Comparison of ENCODE assay signal across 19 cellular contexts in genomic region chr11:119700536-119701346, GRCh38. TPM values are rescaled to one million over a fixed set of nuclear protein-coding genes. Genes with fewer than 3 reads are reported as not detected.
DNase-seq lines count a peak whose midpoint lies in the region; ATAC-seq and TF ChIP-seq lines count a peak whose summit lies in the region.
"Had no signal": no experiment of that assay in that cellular context is flagged by ENCODE, and none has a peak within 500 bp of the region (broad histone marks: within the 10 kb centered on the region; RNA-seq: fewer than 3 reads in every experiment).

No MANE protein-coding gene starts in this region.

- POLR2A ChIA-PET in PC-3 (lab: Charles Lee; ENCODE audit: unreplicated experiment), result interaction anchor here (0.6 kb wide), 1 partner anchor 28 kb away, joined by 6 read pairs; the partner anchor contains the start of gene NECTIN1

- no peaks in the 10 kb centered on the region for H3K27me3 Mint-ChIP-seq in activated T-cell treated with anti-CD3 and anti-CD28 coated beads, Interleukin-2, amount 50 U/mL, for 72 hours (ENCODE audit: low read depth)
- no peaks in the 10 kb centered on the region for H3K27me3 Mint-ChIP-seq in stimulated activated naive CD8-positive, alpha-beta T cell treated with anti-CD3 and anti-CD28 coated beads, Interleukin-15, amount 100 ng/mL, for 72 hours
- H3K27me3 Mint-ChIP-seq: activated naive CD4-positive, alpha-beta T cell treated with anti-CD3 and anti-CD28 coated beads, Interleukin-2, amount 50 U/mL, for 24 hours had no signal

- no peak for TF ChIP-seq CTCF in PC-3 (conservative IDR thresholded peaks at IDR 0.05; ENCODE audit: low read depth, low read length)

- peak; percentile 84 to 86 for ATAC-seq in activated T-cell treated with anti-CD3 and anti-CD28 coated beads, Interleukin-2, amount 50 U/mL, for 72 hours (replicated peaks in 1 of 2)
- peak; percentile 66 for ATAC-seq in PC-3
- ATAC-seq in esophagus mucosa, result peak; percentile 51
- peak; percentile 35 for ATAC-seq in stimulated activated naive CD8-positive, alpha-beta T cell treated with anti-CD3 and anti-CD28 coated beads, Interleukin-15, amount 100 ng/mL, for 72 hours
- ATAC-seq in HG02588 (IDR thresholded peaks at IDR 0.05; ENCODE audit: unreplicated experiment), result no peak
- ATAC-seq in GM21786 (IDR thresholded peaks at IDR 0.05; ENCODE audit: unreplicated experiment), result no peak

- no peaks in the 10 kb centered on the region for H3K79me2 ChIP-seq in PC-3 (ENCODE audit: low read length)

- H3K4me3 Mint-ChIP-seq in activated T-cell treated with anti-CD3 and anti-CD28 coated beads, Interleukin-2, amount 50 U/mL, for 72 hours, result no peak overlapping the region
- no peak overlapping the region for H3K4me3 Mint-ChIP-seq in stimulated activated naive CD8-positive, alpha-beta T cell treated with anti-CD3 and anti-CD28 coated beads, Interleukin-15, amount 100 ng/mL, for 72 hours
- H3K4me3 Mint-ChIP-seq: activated naive CD4-positive, alpha-beta T cell treated with anti-CD3 and anti-CD28 coated beads, Interleukin-2, amount 50 U/mL, for 24 hours; neural crest cell; T-helper 2 cell treated with Interferon-gamma antibody and Interleukin-4, amounts not matched to agents 5 μg/mL and 100 μg/mL, for 36 hours had no signal

- BruUV-seq in PC-3 (replicated peaks; lab: Mats Ljungman, UMichigan), result no TSS peak

- H3F3A ChIP-seq in PC-3 (ENCODE audit: low read length, unreplicated experiment), result no peaks in the 10 kb centered on the region

- H3K27me3 ChIP-seq in PC-3 (ENCODE audit: low read length), result no peaks in the 10 kb centered on the region
- H3K27me3 ChIP-seq: right lobe of liver had no signal

- CTCF ChIA-PET in PC-3 (lab: Charles Lee), result interaction anchor here (0.5 kb wide), 1 partner anchor 211 kb away, joined by 3 read pairs; no protein-coding TSS in a partner anchor

- H2AFZ ChIP-seq in PC-3 (ENCODE audit: low read length), result no peak overlapping the region

- no peaks in the 10 kb centered on the region for H3K9me3 Mint-ChIP-seq in activated T-cell treated with anti-CD3 and anti-CD28 coated beads, Interleukin-2, amount 50 U/mL, for 72 hours
- H3K9me3 Mint-ChIP-seq in stimulated activated naive CD8-positive, alpha-beta T cell treated with anti-CD3 and anti-CD28 coated beads, Interleukin-15, amount 100 ng/mL, for 72 hours, result no peaks in the 10 kb centered on the region
- H3K9me3 Mint-ChIP-seq: activated naive CD4-positive, alpha-beta T cell treated with anti-CD3 and anti-CD28 coated beads, Interleukin-2, amount 50 U/mL, for 24 hours; neural crest cell; T-helper 2 cell treated with Interferon-gamma antibody and Interleukin-4, amounts not matched to agents 5 μg/mL and 100 μg/mL, for 36 hours had no signal

- no peak overlapping the region for H3K27ac Mint-ChIP-seq in activated T-cell treated with anti-CD3 and anti-CD28 coated beads, Interleukin-2, amount 50 U/mL, for 72 hours
- H3K27ac Mint-ChIP-seq in stimulated activated naive CD8-positive, alpha-beta T cell treated with anti-CD3 and anti-CD28 coated beads, Interleukin-15, amount 100 ng/mL, for 72 hours, result peak overlapping the region in 1 of 2 donors; percentile 27
- H3K27ac Mint-ChIP-seq: activated naive CD4-positive, alpha-beta T cell treated with anti-CD3 and anti-CD28 coated beads, Interleukin-2, amount 50 U/mL, for 24 hours; T-helper 2 cell treated with Interferon-gamma antibody and Interleukin-4, amounts not matched to agents 5 μg/mL and 100 μg/mL, for 36 hours had no signal

- H3K36me3 ChIP-seq in PC-3 (ENCODE audit: low read depth, low read length), result no peaks in the 10 kb centered on the region
- H3K36me3 ChIP-seq: right lobe of liver had no signal

- H3K36me3 Mint-ChIP-seq in activated T-cell treated with anti-CD3 and anti-CD28 coated beads, Interleukin-2, amount 50 U/mL, for 72 hours (ENCODE audit: insufficient read depth in 2 of 2), result no peaks in the 10 kb centered on the region
- H3K36me3 Mint-ChIP-seq: activated naive CD4-positive, alpha-beta T cell treated with anti-CD3 and anti-CD28 coated beads, Interleukin-2, amount 50 U/mL, for 24 hours had no signal

- H3K9me2 ChIP-seq in PC-3 (replicated peaks; ENCODE audit: low read length), result no peaks in the 10 kb centered on the region

- peaks cover 21% of the 10 kb centered on the region for H3K4me1 ChIP-seq in PC-3 (ENCODE audit: insufficient read depth, low read length)

- H3K27ac ChIP-seq in PC-3 (ENCODE audit: low read length), result no peak overlapping the region

- peaks cover 4% of the 10 kb centered on the region; the same call in 1 of the 2 replicates for H4K20me1 ChIP-seq in PC-3 (ENCODE audit: low read length)

- DNase-seq in activated T-cell treated with anti-CD3 and anti-CD28 coated beads, Interleukin-2, amount 50 U/mL, for 72 hours, result peak in 1 of 2 donors; percentile 13
- DNase-seq in activated T-cell treated with anti-CD3 and anti-CD28 coated beads for 4 hours (no peak), PC-3 (peak; percentile 34), SIG-M5 (lab: John Stamatoyannopoulos, UW) (no peak)
- DNase-seq in stimulated activated naive CD8-positive, alpha-beta T cell treated with anti-CD3 and anti-CD28 coated beads, Interleukin-15, amount 100 ng/mL, for 72 hours, result no peak
- DNase-seq: activated CD4-positive, alpha-beta T cell treated with anti-CD3 and anti-CD28 coated beads, Interleukin-2, amount 50 U/mL, for 4 hours; cerebellar nuclear complex; hippocampal formation; KBM-7; NCI-H1694; NCI-H526 treated with DMSO at 0.1 percent for 48 hours; Right ventricle myocardium superior had no signal

- H3K4me3 ChIP-seq in PC-3 (ENCODE audit: low read length), result no peak overlapping the region
- H3K4me3 ChIP-seq: right lobe of liver had no signal

- H3K4me2 ChIP-seq in PC-3 (ENCODE audit: low read length), result peak overlapping the region; percentile 18

- H3K9ac ChIP-seq in PC-3 (ENCODE audit: low read length), result no peak overlapping the region

- H3K4me1 Mint-ChIP-seq in activated T-cell treated with anti-CD3 and anti-CD28 coated beads, Interleukin-2, amount 50 U/mL, for 72 hours (ENCODE audit: low read depth), result no peaks in the 10 kb centered on the region
- H3K4me1 Mint-ChIP-seq in stimulated activated naive CD8-positive, alpha-beta T cell treated with anti-CD3 and anti-CD28 coated beads, Interleukin-15, amount 100 ng/mL, for 72 hours, result peaks cover 12% of the 10 kb centered on the region
- H3K4me1 Mint-ChIP-seq: activated naive CD4-positive, alpha-beta T cell treated with anti-CD3 and anti-CD28 coated beads, Interleukin-2, amount 50 U/mL, for 24 hours had no signal

- H3K9me3 ChIP-seq in PC-3 (ENCODE audit: low read length), result no peaks in the 10 kb centered on the region
- H3K9me3 ChIP-seq: right lobe of liver had no signal

- intact Hi-C loops in PC-3 (cut with micrococcal nuclease), result no loop called here

RNA-seq across cellular contexts. Expression of gene NECTIN1, which starts 28.3 kb away (rescaled TPM):
- total RNA-seq in activated T-cell treated with anti-CD3 and anti-CD28 coated beads, Interleukin-2, amount 50 U/mL, for 72 hours, result 1 to 10 TPM; 1.5 to 2.6 TPM
- 19.9 and 24.6 TPM in 2 replicates for total RNA-seq in PC-3 (2014; rRNA removed)
- 299 TPM for total RNA-seq in esophagus mucosa

Comparison
In these comparisons a context has a peak if more than half of its experiments do, and no peak if none do; other contexts are left out.
1. ATAC-seq: peak in activated T-cell treated with anti-CD3 and anti-CD28 coated beads, Interleukin-2, amount 50 U/mL, for 72 hours (2 of 2), PC-3 (single experiment), esophagus mucosa (single experiment) and stimulated activated naive CD8-positive, alpha-beta T cell treated with anti-CD3 and anti-CD28 coated beads, Interleukin-15, amount 100 ng/mL, for 72 hours (single experiment); none in HG02588 (single experiment) and GM21786 (single experiment).
2. RNA of gene NECTIN1, which starts 28.3 kb away (total RNA-seq): 299 TPM in esophagus mucosa (single experiment); 19.9 to 24.6 TPM in PC-3 and 1.5 to 2.6 TPM in activated T-cell treated with anti-CD3 and anti-CD28 coated beads, Interleukin-2, amount 50 U/mL, for 72 hours; every median in the first group is over 10 times any median in the second.